Comparison of ENCODE assay signal across 8 cellular contexts in genomic region chr10:131786756-131787605, GRCh38.
A peak's percentile ranks its signal among the peaks of the same experiment; 100 is the strongest.
DNase-seq lines count a peak whose midpoint lies in the region; ATAC-seq and TF ChIP-seq lines count a peak whose summit lies in the region.
"Had no signal": no experiment of that assay in that cellular context is flagged by ENCODE, and none has a peak within 500 bp of the region (broad histone marks: within the 10 kb centered on the region; RNA-seq: fewer than 3 reads in every experiment).

No MANE protein-coding gene starts in this region.

- no peaks in the 10 kb centered on the region for H3K36me3 ChIP-seq in DND-41 (ENCODE audit: insufficient read depth, low read length)
- H3K36me3 ChIP-seq in IMR-90 (ENCODE audit: control insufficient read depth, insufficient read depth, low read length): no peaks in the 10 kb centered on the region
- no peaks in the 10 kb centered on the region for H3K36me3 ChIP-seq in gastrocnemius medialis
- H3K36me3 ChIP-seq: neutrophil had no signal

- no peaks in the 10 kb centered on the region for H3K9me3 ChIP-seq in DND-41 (ENCODE audit: insufficient read depth, low read length, severe bottlenecking)
- H3K9me3 ChIP-seq in IMR-90 (ENCODE audit: control insufficient read depth, insufficient read depth, low read length): peaks cover 25% of the 10 kb centered on the region
- H3K9me3 ChIP-seq in gastrocnemius medialis: no peaks in the 10 kb centered on the region
- H3K9me3 ChIP-seq: neutrophil had no signal

- H3K27ac Mint-ChIP-seq in WTC11: no peak overlapping the region

- no peak overlapping the region for H2BK120ac ChIP-seq in IMR-90 (ENCODE audit: low read depth, low read length)

- H2BK20ac ChIP-seq in IMR-90 (ENCODE audit: low read depth, low read length): no peak overlapping the region

- H4K20me1 ChIP-seq in DND-41 (ENCODE audit: insufficient read depth, low read length) (no peaks in the 10 kb centered on the region), IMR-90 (ENCODE audit: insufficient read depth, low read length) (no peaks in the 10 kb centered on the region)

- no peak overlapping the region for H3K56ac ChIP-seq in IMR-90 (ENCODE audit: extremely low read depth, insufficient read depth, low read length)

- H3K14ac ChIP-seq in IMR-90 (replicated peaks; ENCODE audit: low read depth, low read length): no peak overlapping the region

- peaks cover 26% of the 10 kb centered on the region for H3K36me3 Mint-ChIP-seq in WTC11

- H3K79me2 ChIP-seq in DND-41 (ENCODE audit: insufficient read depth, low read length): no peaks in the 10 kb centered on the region

- H2AK5ac ChIP-seq in IMR-90 (ENCODE audit: low read depth, low read length): no peak overlapping the region

- no peak overlapping the region for H2BK15ac ChIP-seq in IMR-90 (ENCODE audit: low read depth, low read length)

- no peak overlapping the region for H3K4me2 ChIP-seq in DND-41 (ENCODE audit: insufficient read depth, low read length)
- H3K4me2 ChIP-seq in IMR-90 (ENCODE audit: low read depth, low read length): no peak overlapping the region

- no peaks in the 10 kb centered on the region for H3K9me1 ChIP-seq in IMR-90 (ENCODE audit: insufficient read depth, low read length)

- peaks cover 18% of the 10 kb centered on the region for H3K4me1 Mint-ChIP-seq in WTC11

- no peak overlapping the region for H3K9ac ChIP-seq in DND-41 (ENCODE audit: low read depth, low read length)
- H3K9ac ChIP-seq in IMR-90 (ENCODE audit: low read depth, low read length): no peak overlapping the region

- H3K4ac ChIP-seq in IMR-90 (ENCODE audit: low read depth, low read length): no peak overlapping the region

- no peak overlapping the region for H4K91ac ChIP-seq in IMR-90 (ENCODE audit: insufficient read depth, low read depth, low read length)

- no peaks in the 10 kb centered on the region for H3K79me1 ChIP-seq in IMR-90 (ENCODE audit: low read depth in 1 of 2, low read length in 2 of 2)

- dilution Hi-C loops in IMR-90 (cut with HindIII; ENCODE audit: low sequenced_read_pairs, unreplicated experiment): no loop called here

- H3K4me1 ChIP-seq in DND-41 (ENCODE audit: insufficient read depth, low read length) (no peaks in the 10 kb centered on the region), IMR-90 (ENCODE audit: control insufficient read depth, insufficient read depth, low read length) (no peaks in the 10 kb centered on the region), gastrocnemius medialis (no peaks in the 10 kb centered on the region)

- POLR2A ChIA-PET in IMR-90 (lab: Charles Lee; ENCODE audit: unreplicated experiment): no interaction called here
- POLR2A ChIA-PET in WTC11 (lab: Charles Lee): no interaction called here

- no peak overlapping the region for H3K18ac ChIP-seq in IMR-90 (ENCODE audit: low read depth, low read length)

- TF ChIP-seq POLR2A in IMR-90 (IDR thresholded peaks at IDR 0.05; ENCODE audit: low read depth, low read length) (no peak), gastrocnemius medialis (IDR thresholded peaks at IDR 0.05) (no peak)

- no peak for ATAC-seq in DND-41 (ENCODE audit: insufficient read depth, low read depth)
- ATAC-seq in IMR-90 (ENCODE audit: low read depth): no peak
- ATAC-seq in WTC11: no peak
- ATAC-seq in gastrocnemius medialis: no peak
- ATAC-seq in GM19467 (IDR thresholded peaks at IDR 0.05; ENCODE audit: unreplicated experiment): no peak
- ATAC-seq in HG03025 (IDR thresholded peaks at IDR 0.05; ENCODE audit: low FRiP score, unreplicated experiment): no peak

- in situ Hi-C loops in IMR-90 (cut with MboI; ENCODE audit: low sequenced_read_pairs): no loop called here
- in situ Hi-C loops in gastrocnemius medialis (cut with MboI; ENCODE audit: low sequenced_read_pairs in 4 of 4): no loop called here

- no peaks in the 10 kb centered on the region for H3K27me3 ChIP-seq in DND-41 (ENCODE audit: insufficient read depth, low read length, poor library complexity)
- H3K27me3 ChIP-seq in IMR-90 (ENCODE audit: control insufficient read depth, insufficient read depth, low read length): no peaks in the 10 kb centered on the region
- no peaks in the 10 kb centered on the region for H3K27me3 ChIP-seq in gastrocnemius medialis
- H3K27me3 ChIP-seq: neutrophil had no signal

- H3K27ac ChIP-seq in DND-41 (ENCODE audit: low read length) (no peak overlapping the region), IMR-90 (ENCODE audit: insufficient read depth, low read length) (no peak overlapping the region), gastrocnemius medialis (no peak overlapping the region)
- H3K27ac ChIP-seq: neutrophil had no signal

- no peak overlapping the region for H3K23ac ChIP-seq in IMR-90 (ENCODE audit: low read depth, low read length)

- H2AK9ac ChIP-seq in IMR-90 (replicated peaks; ENCODE audit: low read depth, low read length, poor library complexity): no peak overlapping the region

- H2BK5ac ChIP-seq in IMR-90 (ENCODE audit: low read depth, low read length, poor library complexity, severe bottlenecking): no peak overlapping the region

- no peak overlapping the region for H4K8ac ChIP-seq in IMR-90 (ENCODE audit: low read depth in 2 of 2, low read length in 2 of 2)

- CTCF ChIA-PET in IMR-90 (lab: Yijun Ruan, JAX) (no interaction called here), WTC11 (lab: Charles Lee) (interaction anchor here (0.6 to 1.6 kb wide), 3 partner anchors 12 to 98 kb away, joined by 3 to 5 read pairs (median 3); no protein-coding TSS in a partner anchor)

- WGBS in IMR-90 (ENCODE audit: extremely low coverage in 2 of 2, insufficient read length in 1 of 2), 2 experiments: 80% methylated on average over 1 of the region's 13 CpGs; no CpG with 5 or more reads in 1 of the 2 experiments

- H3K4me3 Mint-ChIP-seq in WTC11: no peak overlapping the region

- H2AFZ ChIP-seq in DND-41 (ENCODE audit: low read depth, low read length): no peak overlapping the region
- H2AFZ ChIP-seq in IMR-90 (replicated peaks; ENCODE audit: low read length, poor library complexity): no peak overlapping the region

- DNase-seq in DND-41 (peak; percentile 28), IMR-90 (peak; percentile 17), WTC11 (ENCODE audit: low spot score) (peak; percentile 33), fibroblast of the conjunctiva (ENCODE audit: low read depth) (peak; percentile 9), gastrocnemius medialis (no peak)

- no peak overlapping the region for H3K4me3 ChIP-seq in DND-41 (ENCODE audit: low read depth in 1 of 2, low read length in 2 of 2)
- H3K4me3 ChIP-seq in IMR-90 (ENCODE audit: insufficient read depth, low read depth, low read length): no peak overlapping the region
- no peak overlapping the region for H3K4me3 ChIP-seq in gastrocnemius medialis

- no peak; the same call in 1 of the 2 replicates for TF ChIP-seq RAD21 in IMR-90 (IDR thresholded peaks at IDR 0.05; ENCODE audit: low read length)

- BruUV-seq in IMR-90 (replicated peaks; lab: Mats Ljungman, UMichigan): no TSS peak

- TF ChIP-seq CTCF in DND-41 (IDR thresholded peaks at IDR 0.05; ENCODE audit: borderline replicate concordance, extremely low read depth, low read length, poor library complexity, severe bottlenecking): peak; percentile 80
- peak; percentile 43 for TF ChIP-seq CTCF in IMR-90 (conservative IDR thresholded peaks at IDR 0.05; ENCODE audit: low read depth, low read length)
- TF ChIP-seq CTCF in WTC11 (IDR thresholded peaks at IDR 0.05): peak; percentile 43
- TF ChIP-seq CTCF in gastrocnemius medialis (IDR thresholded peaks at IDR 0.05 in 4 of 5, conservative IDR thresholded peaks at IDR 0.05 in 1 of 5): peak in 4 of 5 experiments; percentile 48 to 62 (median 52)

- intact Hi-C loops in IMR-90 (cut with micrococcal nuclease) (loop anchor here (1.0 to 5.0 kb wide), 2 partner anchors 1580 to 1597 kb away; no protein-coding TSS in a partner anchor), gastrocnemius medialis (cut with DNase I; ENCODE audit: low total_unique reads) (loop anchor here (2.0 kb wide), 1 partner anchor 332 kb away; no protein-coding TSS in a partner anchor)

- peaks cover 6% of the 10 kb centered on the region for H3K27me3 Mint-ChIP-seq in WTC11 (ENCODE audit: low read depth)

- no peak overlapping the region for H4K5ac ChIP-seq in IMR-90 (ENCODE audit: low read depth, low read length)

- H3K9me3 Mint-ChIP-seq in WTC11: peaks cover 51% of the 10 kb centered on the region

TF ChIP-seq in IMR-90, 13 proteins besides CTCF, POLR2A, EP300 and RAD21:
- TF ChIP-seq SMC3 (IDR thresholded peaks at IDR 0.05; ENCODE audit: low read depth, low read length): peak; percentile 31
- no peak; the same call in 1 of the 2 replicates for TF ChIP-seq USF2 (IDR thresholded peaks at IDR 0.05; ENCODE audit: low read depth, low read length)

TF ChIP-seq in WTC11, 78 proteins besides CTCF, POLR2A, EP300 and RAD21:
- no peak for TF ChIP-seq JAZF1 (CRISPR knock-in tag; IDR thresholded peaks at IDR 0.05)
- TF ChIP-seq USF2 (CRISPR knock-in tag; IDR thresholded peaks at IDR 0.05): 0 out of 2 replicates have a peak, but pooled peaks have one; percentile 17
TF ChIP-seq in WTC11: peak in this region for 1.

Comparison
In these comparisons a context has a peak if more than half of its experiments do, and no peak if none do; other contexts are left out.
1. DNase-seq: peak in DND-41 (single experiment), IMR-90 (single experiment), WTC11 (single experiment) and fibroblast of the conjunctiva (single experiment); none in gastrocnemius medialis (0 of 2).
2. Peak in every context shown above with its lines, with median percentiles within 50 percentile points of each other: CTCF ChIP-seq.